1 cellular context compared by ENCODE assay signal in genomic region chr20:62900052-62900691, GRCh38.
TF ChIP-seq lines count a peak whose summit lies in the region.

No MANE protein-coding gene starts in this region.

TF ChIP-seq in HepG2, 621 proteins besides CTCF, POLR2A, EP300 and RAD21 (continued from another document and continues in another):
- TF ChIP-seq, protein P1, sequence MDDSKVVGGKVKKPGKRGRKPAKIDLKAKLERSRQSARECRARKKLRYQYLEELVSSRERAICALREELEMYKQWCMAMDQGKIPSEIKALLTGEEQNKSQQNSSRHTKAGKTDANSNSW (CRISPR knock-in tag; IDR thresholded peaks at IDR 0.05; ENCODE audit: borderline replicate concordance), result no peak
- TF ChIP-seq XRCC5 (optimal IDR thresholded peaks at IDR 0.05; ENCODE audit: low read length) (peak; percentile 99), ZNF24 (IDR thresholded peaks at IDR 0.05) (no peak), RELA (CRISPR knock-in tag; IDR thresholded peaks at IDR 0.05) (no peak), ZSCAN30 (CRISPR knock-in tag; IDR thresholded peaks at IDR 0.05) (no peak), ZNF615 (CRISPR knock-in tag; IDR thresholded peaks at IDR 0.05; ENCODE audit: borderline replicate concordance) (no peak), NAIF1 (CRISPR knock-in tag; IDR thresholded peaks at IDR 0.05; ENCODE audit: borderline replicate concordance) (peak; percentile 83; the same call in 1 of the 2 replicates), REXO4 (CRISPR knock-in tag; IDR thresholded peaks at IDR 0.05; ENCODE audit: borderline replicate concordance) (peak; percentile 47; the same call in 1 of the 2 replicates), TBL1XR1 (IDR thresholded peaks at IDR 0.05; ENCODE audit: borderline replicate concordance, low read length, partially characterized antibody) (peak; percentile 28), ZBTB42 (CRISPR knock-in tag; IDR thresholded peaks at IDR 0.05) (no peak), NRL (CRISPR knock-in tag; IDR thresholded peaks at IDR 0.05; ENCODE audit: borderline replicate concordance) (peak; percentile 91), CREM (IDR thresholded peaks at IDR 0.05) (no peak), CREM (CRISPR knock-in tag; IDR thresholded peaks at IDR 0.05) (no peak), GTF2F1 (IDR thresholded peaks at IDR 0.05; ENCODE audit: low read length) (no peak), SRSF1 (optimal IDR thresholded peaks at IDR 0.05; ENCODE audit: low read depth, low read length) (peak; percentile 79), MBNL3 (CRISPR knock-in tag; conservative IDR thresholded peaks at IDR 0.05) (no peak), DPF2 (CRISPR knock-in tag; IDR thresholded peaks at IDR 0.05; ENCODE audit: borderline replicate concordance, low read depth) (no peak), ZNF501 (CRISPR knock-in tag; IDR thresholded peaks at IDR 0.05) (peak; percentile 97), PHB2 (IDR thresholded peaks at IDR 0.05; ENCODE audit: partially characterized antibody) (no peak), ZNF672 (CRISPR knock-in tag; IDR thresholded peaks at IDR 0.05) (peak; percentile 93; the same call in 1 of the 2 replicates), HNF4A (CRISPR knock-in tag; IDR thresholded peaks at IDR 0.05) (no peak), HDAC2 (CRISPR knock-in tag; IDR thresholded peaks at IDR 0.05) (peak; percentile 57), ZNF816 (CRISPR knock-in tag; IDR thresholded peaks at IDR 0.05; ENCODE audit: borderline replicate concordance) (no peak), ZNF660 (CRISPR knock-in tag; IDR thresholded peaks at IDR 0.05; ENCODE audit: borderline replicate concordance, low read depth) (no peak), RNF219 (CRISPR knock-in tag; IDR thresholded peaks at IDR 0.05) (no peak), TERF1 (CRISPR knock-in tag; IDR thresholded peaks at IDR 0.05) (no peak), ZNF878 (CRISPR knock-in tag; IDR thresholded peaks at IDR 0.05) (peak; percentile 94), IRX3 (CRISPR knock-in tag; IDR thresholded peaks at IDR 0.05; ENCODE audit: borderline replicate concordance, low read depth) (no peak), FOXJ3 (CRISPR knock-in tag; IDR thresholded peaks at IDR 0.05; ENCODE audit: borderline replicate concordance) (peak; percentile 92), CHCHD3 (CRISPR knock-in tag; IDR thresholded peaks at IDR 0.05) (peak; percentile 61), SAFB2 (CRISPR knock-in tag; IDR thresholded peaks at IDR 0.05; ENCODE audit: borderline replicate concordance, low read depth) (peak; percentile 90), TOPORS (CRISPR knock-in tag; IDR thresholded peaks at IDR 0.05) (peak; percentile 57; the same call in 1 of the 2 replicates), SRY (CRISPR knock-in tag; IDR thresholded peaks at IDR 0.05) (peak; percentile 96), ZNF556 (CRISPR knock-in tag; IDR thresholded peaks at IDR 0.05; ENCODE audit: borderline replicate concordance) (peak; percentile 87; the same call in 1 of the 2 replicates), MXD3 (CRISPR knock-in tag; IDR thresholded peaks at IDR 0.05) (peak; percentile 63), HOXA7 (CRISPR knock-in tag; IDR thresholded peaks at IDR 0.05) (no peak; the same call in 1 of the 2 replicates), PCBP2 (optimal IDR thresholded peaks at IDR 0.05; ENCODE audit: low read depth, low read length, poor library complexity, severe bottlenecking) (peak; percentile 17), ZNF430 (CRISPR knock-in tag; IDR thresholded peaks at IDR 0.05) (peak; percentile 94), ZNF782 (CRISPR knock-in tag; IDR thresholded peaks at IDR 0.05; ENCODE audit: borderline replicate concordance) (peak; percentile 88; the same call in 1 of the 2 replicates), KMT2B (CRISPR knock-in tag; IDR thresholded peaks at IDR 0.05) (0 out of 2 replicates have a peak, but pooled peaks have one; percentile 45), ZBTB21 (CRISPR knock-in tag; IDR thresholded peaks at IDR 0.05) (no peak), NR1H2 (CRISPR knock-in tag; IDR thresholded peaks at IDR 0.05; ENCODE audit: borderline replicate concordance, low read depth) (no peak), ZBTB46 (CRISPR knock-in tag; IDR thresholded peaks at IDR 0.05; ENCODE audit: borderline replicate concordance) (no peak), ZBTB1 (CRISPR knock-in tag; IDR thresholded peaks at IDR 0.05; ENCODE audit: borderline replicate concordance) (no peak), ZBTB8A (CRISPR knock-in tag; IDR thresholded peaks at IDR 0.05; ENCODE audit: borderline replicate concordance, low read depth) (no peak), MIER2 (CRISPR knock-in tag; IDR thresholded peaks at IDR 0.05) (no peak; the same call in 1 of the 2 replicates), TFDP2 (CRISPR knock-in tag; IDR thresholded peaks at IDR 0.05) (no peak), SCMH1 (CRISPR knock-in tag; IDR thresholded peaks at IDR 0.05; ENCODE audit: borderline replicate concordance) (no peak), POGZ (CRISPR knock-in tag; IDR thresholded peaks at IDR 0.05) (no peak)
- TF ChIP-seq, protein P2, sequence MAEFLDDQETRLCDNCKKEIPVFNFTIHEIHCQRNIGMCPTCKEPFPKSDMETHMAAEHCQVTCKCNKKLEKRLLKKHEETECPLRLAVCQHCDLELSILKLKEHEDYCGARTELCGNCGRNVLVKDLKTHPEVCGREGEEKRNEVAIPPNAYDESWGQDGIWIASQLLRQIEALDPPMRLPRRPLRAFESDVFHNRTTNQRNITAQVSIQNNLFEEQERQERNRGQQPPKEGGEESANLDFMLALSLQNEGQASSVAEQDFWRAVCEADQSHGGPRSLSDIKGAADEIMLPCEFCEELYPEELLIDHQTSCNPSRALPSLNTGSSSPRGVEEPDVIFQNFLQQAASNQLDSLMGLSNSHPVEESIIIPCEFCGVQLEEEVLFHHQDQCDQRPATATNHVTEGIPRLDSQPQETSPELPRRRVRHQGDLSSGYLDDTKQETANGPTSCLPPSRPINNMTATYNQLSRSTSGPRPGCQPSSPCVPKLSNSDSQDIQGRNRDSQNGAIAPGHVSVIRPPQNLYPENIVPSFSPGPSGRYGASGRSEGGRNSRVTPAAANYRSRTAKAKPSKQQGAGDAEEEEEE (CRISPR knock-in tag; IDR thresholded peaks at IDR 0.05; ENCODE audit: borderline replicate concordance), result no peak
- TF ChIP-seq, protein P3, sequence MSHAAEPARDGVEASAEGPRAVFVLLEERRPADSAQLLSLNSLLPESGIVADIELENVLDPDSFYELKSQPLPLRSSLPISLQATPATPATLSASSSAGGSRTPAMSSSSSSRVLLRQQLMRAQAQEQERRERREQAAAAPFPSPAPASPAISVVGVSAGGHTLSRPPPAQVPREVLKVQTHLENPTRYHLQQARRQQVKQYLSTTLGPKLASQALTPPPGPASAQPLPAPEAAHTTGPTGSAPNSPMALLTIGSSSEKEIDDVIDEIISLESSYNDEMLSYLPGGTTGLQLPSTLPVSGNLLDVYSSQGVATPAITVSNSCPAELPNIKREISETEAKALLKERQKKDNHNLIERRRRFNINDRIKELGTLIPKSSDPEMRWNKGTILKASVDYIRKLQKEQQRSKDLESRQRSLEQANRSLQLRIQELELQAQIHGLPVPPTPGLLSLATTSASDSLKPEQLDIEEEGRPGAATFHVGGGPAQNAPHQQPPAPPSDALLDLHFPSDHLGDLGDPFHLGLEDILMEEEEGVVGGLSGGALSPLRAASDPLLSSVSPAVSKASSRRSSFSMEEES (CRISPR knock-in tag; IDR thresholded peaks at IDR 0.05), result no peak; the same call in 1 of the 2 replicates
- TF ChIP-seq, protein P4, sequence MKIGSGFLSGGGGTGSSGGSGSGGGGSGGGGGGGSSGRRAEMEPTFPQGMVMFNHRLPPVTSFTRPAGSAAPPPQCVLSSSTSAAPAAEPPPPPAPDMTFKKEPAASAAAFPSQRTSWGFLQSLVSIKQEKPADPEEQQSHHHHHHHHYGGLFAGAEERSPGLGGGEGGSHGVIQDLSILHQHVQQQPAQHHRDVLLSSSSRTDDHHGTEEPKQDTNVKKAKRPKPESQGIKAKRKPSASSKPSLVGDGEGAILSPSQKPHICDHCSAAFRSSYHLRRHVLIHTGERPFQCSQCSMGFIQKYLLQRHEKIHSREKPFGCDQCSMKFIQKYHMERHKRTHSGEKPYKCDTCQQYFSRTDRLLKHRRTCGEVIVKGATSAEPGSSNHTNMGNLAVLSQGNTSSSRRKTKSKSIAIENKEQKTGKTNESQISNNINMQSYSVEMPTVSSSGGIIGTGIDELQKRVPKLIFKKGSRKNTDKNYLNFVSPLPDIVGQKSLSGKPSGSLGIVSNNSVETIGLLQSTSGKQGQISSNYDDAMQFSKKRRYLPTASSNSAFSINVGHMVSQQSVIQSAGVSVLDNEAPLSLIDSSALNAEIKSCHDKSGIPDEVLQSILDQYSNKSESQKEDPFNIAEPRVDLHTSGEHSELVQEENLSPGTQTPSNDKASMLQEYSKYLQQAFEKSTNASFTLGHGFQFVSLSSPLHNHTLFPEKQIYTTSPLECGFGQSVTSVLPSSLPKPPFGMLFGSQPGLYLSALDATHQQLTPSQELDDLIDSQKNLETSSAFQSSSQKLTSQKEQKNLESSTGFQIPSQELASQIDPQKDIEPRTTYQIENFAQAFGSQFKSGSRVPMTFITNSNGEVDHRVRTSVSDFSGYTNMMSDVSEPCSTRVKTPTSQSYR (CRISPR knock-in tag; IDR thresholded peaks at IDR 0.05; ENCODE audit: borderline replicate concordance), result no peak
- TF ChIP-seq, protein P5, sequence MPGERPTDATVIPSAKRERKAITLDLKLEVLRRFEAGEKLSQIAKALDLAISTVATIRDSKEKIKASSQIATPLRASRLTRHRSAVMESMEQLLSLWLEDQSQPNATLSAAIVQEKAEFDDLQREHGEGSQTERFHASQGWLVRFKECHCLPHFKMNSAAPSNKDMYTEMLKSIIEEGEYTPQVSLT (CRISPR knock-in tag; IDR thresholded peaks at IDR 0.05; ENCODE audit: borderline replicate concordance, low read depth), result peak; percentile 84; the same call in 1 of the 2 replicates
- TF ChIP-seq, protein P6, sequence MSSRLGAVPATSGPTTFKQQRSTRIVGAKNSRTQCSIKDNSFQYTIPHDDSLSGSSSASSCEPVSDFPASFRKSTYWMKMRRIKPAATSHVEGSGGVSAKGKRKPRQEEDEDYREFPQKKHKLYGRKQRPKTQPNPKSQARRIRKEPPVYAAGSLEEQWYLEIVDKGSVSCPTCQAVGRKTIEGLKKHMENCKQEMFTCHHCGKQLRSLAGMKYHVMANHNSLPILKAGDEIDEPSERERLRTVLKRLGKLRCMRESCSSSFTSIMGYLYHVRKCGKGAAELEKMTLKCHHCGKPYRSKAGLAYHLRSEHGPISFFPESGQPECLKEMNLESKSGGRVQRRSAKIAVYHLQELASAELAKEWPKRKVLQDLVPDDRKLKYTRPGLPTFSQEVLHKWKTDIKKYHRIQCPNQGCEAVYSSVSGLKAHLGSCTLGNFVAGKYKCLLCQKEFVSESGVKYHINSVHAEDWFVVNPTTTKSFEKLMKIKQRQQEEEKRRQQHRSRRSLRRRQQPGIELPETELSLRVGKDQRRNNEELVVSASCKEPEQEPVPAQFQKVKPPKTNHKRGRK (CRISPR knock-in tag; IDR thresholded peaks at IDR 0.05), result no peak
